Comparison of ENCODE assay signal across 8 cellular contexts in genomic region chr16:7216719-7217118, GRCh38.
"Had no signal": no experiment of that assay in that cellular context is flagged by ENCODE, and none has a peak within 500 bp of the region (broad histone marks: within the 10 kb centered on the region; RNA-seq: fewer than 3 reads in every experiment).

No MANE protein-coding gene starts in this region.

- DNase-seq: GDM1, GF-D8 had no signal

- H3K4me3 ChIP-seq: GM12878 had no signal

- FAIRE-seq: G401.6, GM12878, GM12891, GM12892, GM18507, GM19239 had no signal

- ATAC-seq: GM12878 had no signal
